10 cellular contexts compared by ENCODE assay signal in the genomic region with DNA sequence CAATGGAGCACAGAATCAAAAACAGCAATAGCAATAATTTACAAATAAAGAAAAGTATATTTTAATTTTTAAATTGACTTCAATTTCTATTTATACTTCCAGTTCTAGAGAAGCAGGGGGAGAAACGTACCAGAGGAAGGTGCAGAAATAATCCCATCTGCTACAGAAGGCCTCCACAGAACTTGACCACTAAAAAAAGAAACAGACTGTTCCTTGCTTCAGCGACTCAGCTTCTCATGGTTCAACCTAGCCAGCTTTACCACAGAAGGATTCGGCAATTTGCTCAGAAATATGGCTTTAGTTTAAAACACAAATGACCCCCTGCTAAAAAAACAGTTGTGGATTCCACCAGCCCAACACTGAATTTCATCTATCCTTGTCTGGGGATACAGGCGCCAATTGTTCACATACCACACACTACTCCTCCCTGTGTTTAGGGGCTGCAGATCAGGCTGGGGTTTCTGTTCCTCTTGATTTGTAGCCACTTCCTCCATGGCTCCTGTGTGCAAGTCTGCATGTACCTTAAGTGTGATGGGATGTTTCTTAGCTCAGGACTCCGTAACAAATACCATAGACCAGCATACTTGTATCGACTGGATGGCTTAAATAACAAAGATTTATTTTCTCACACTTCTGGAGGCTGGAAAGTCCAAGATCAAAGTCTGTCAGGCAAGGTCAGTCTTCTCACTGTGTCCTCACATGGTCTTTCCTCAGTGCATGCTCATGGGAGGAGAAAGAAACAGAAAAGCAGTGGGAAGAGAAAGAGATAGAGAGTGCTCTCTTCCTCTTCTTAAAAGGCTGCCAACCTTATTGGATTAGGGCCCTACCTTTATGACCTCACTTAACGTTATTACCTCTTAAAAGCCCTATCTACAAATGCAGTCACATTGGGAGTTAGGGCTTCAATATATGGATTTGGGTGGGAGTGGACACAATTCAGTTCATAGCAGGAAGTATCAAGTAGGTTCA.
DNase-seq lines count a peak whose midpoint lies in the region; ATAC-seq, FAIRE-seq and TF ChIP-seq lines count a peak whose summit lies in the region.
"Had no signal": no experiment of that assay in that cellular context is flagged by ENCODE, and none has a peak within 500 bp of the region (broad histone marks: within the 10 kb centered on the region; RNA-seq: fewer than 3 reads in every experiment).

No MANE protein-coding gene starts in this region.

- H3K4me1 Mint-ChIP-seq in osteocyte (ENCODE audit: unreplicated experiment) (peaks cover 4% of the 10 kb centered on the region), type B pancreatic cell (ENCODE audit: unreplicated experiment) (peaks cover 25% of the 10 kb centered on the region)

- H3K27me3 Mint-ChIP-seq in osteocyte (ENCODE audit: unreplicated experiment) (peaks cover 3% of the 10 kb centered on the region), type B pancreatic cell (no peaks in the 10 kb centered on the region)

- TF ChIP-seq CTCF in osteocyte (IDR thresholded peaks at IDR 0.05): no peak
- TF ChIP-seq CTCF in type B pancreatic cell (conservative IDR thresholded peaks at IDR 0.05): no peak

- FAIRE-seq in GM19239 (lab: Jason Lieb, UNC): peak; percentile 99

- peaks cover 5% of the 10 kb centered on the region; the same call in 1 of the 2 replicates for H3K9me3 ChIP-seq in BLaER1

- H3K4me3 ChIP-seq in BLaER1: peak overlapping the region; percentile 26; the same call in 1 of the 2 replicates
- H3K4me3 ChIP-seq: cardiac muscle cell had no signal

- no peaks in the 10 kb centered on the region for H4K20me1 ChIP-seq in BLaER1

- peak; percentile 85 for ATAC-seq in HG02852 (IDR thresholded peaks at IDR 0.05; ENCODE audit: unreplicated experiment)

- H3K9me3 Mint-ChIP-seq in osteocyte (ENCODE audit: unreplicated experiment) (no peaks in the 10 kb centered on the region), type B pancreatic cell (no peaks in the 10 kb centered on the region)

- DNase-seq in GM19239 (ENCODE audit: insufficient read length, low spot score) (peak; percentile 6), KBM-7 (peak; percentile 19), osteocyte (ENCODE audit: extremely low spot score, unreplicated experiment) (no peak), NCI-H2029 treated with DMSO at 0.1 percent for 48 hours (lab: John Stamatoyannopoulos, UW) (no peak), type B pancreatic cell (ENCODE audit: extremely low spot score, unreplicated experiment) (no peak)
- DNase-seq in activated CD8-positive, alpha-beta memory T cell treated with anti-CD3 and anti-CD28 coated beads, Interleukin-2, amount 50 U/mL, for 48 hours: no peak
- DNase-seq: NCI-H1105 treated with DMSO at 0.1 percent for 48 hours had no signal

- H3K36me3 Mint-ChIP-seq in osteocyte (ENCODE audit: unreplicated experiment) (no peaks in the 10 kb centered on the region), type B pancreatic cell (no peaks in the 10 kb centered on the region)

- in situ Hi-C loops in KBM-7 (cut with MboI; ENCODE audit: low pct_unique_long_range_greater_than_20kb, low sequenced_read_pairs): no loop called here

- H3K4me3 Mint-ChIP-seq in osteocyte (ENCODE audit: unreplicated experiment) (no peak overlapping the region), type B pancreatic cell (no peak overlapping the region)

- H3K36me3 ChIP-seq in BLaER1: no peaks in the 10 kb centered on the region
- H3K36me3 ChIP-seq: cardiac muscle cell had no signal

- H3K9ac ChIP-seq in BLaER1: no peak overlapping the region; the same call in 1 of the 2 replicates

- peaks cover 41% of the 10 kb centered on the region for H3K4me1 ChIP-seq in BLaER1

- peaks cover 83% of the 10 kb centered on the region for H3K27me3 ChIP-seq in BLaER1
- H3K27me3 ChIP-seq: cardiac muscle cell had no signal

- peak overlapping the region; percentile 76 for H3K4me2 ChIP-seq in BLaER1

- H3K27ac Mint-ChIP-seq in osteocyte (ENCODE audit: unreplicated experiment) (no peak overlapping the region), type B pancreatic cell (no peak overlapping the region)

- peak overlapping the region; percentile 32; the same call in 1 of the 2 replicates for H3K27ac ChIP-seq in BLaER1
- H3K27ac ChIP-seq: cardiac muscle cell had no signal

Comparison
In these comparisons a context has a peak if more than half of its experiments do, and no peak if none do; other contexts are left out.
1. DNase-seq: peak in GM19239 (single experiment) and KBM-7 (single experiment); none in osteocyte (single experiment), NCI-H2029 treated with DMSO at 0.1 percent for 48 hours (single experiment), type B pancreatic cell (single experiment) and activated CD8-positive, alpha-beta memory T cell treated with anti-CD3 and anti-CD28 coated beads, Interleukin-2, amount 50 U/mL, for 48 hours (single experiment).